Comparison of ENCODE assay signal across 29 cellular contexts in genomic region chr1:37944091-37944763, GRCh38. TPM values are rescaled to one million over a fixed set of nuclear protein-coding genes. Genes with fewer than 3 reads are reported as not detected.
DNase-seq lines count a peak whose midpoint lies in the region; ATAC-seq and TF ChIP-seq lines count a peak whose summit lies in the region.
"Had no signal": no experiment of that assay in that cellular context is flagged by ENCODE, and none has a peak within 500 bp of the region (broad histone marks: within the 10 kb centered on the region; RNA-seq: fewer than 3 reads in every experiment).

No MANE protein-coding gene starts in this region.

- intact Hi-C loops in OCI-LY7 (cut with micrococcal nuclease; ENCODE audit: unreplicated experiment): no loop called here
- intact Hi-C loops in CD4-positive, alpha-beta T cell (cut with DNase I, micrococcal nuclease): no loop called here

- no peak overlapping the region for H3K4me2 ChIP-seq in OCI-LY7 (ENCODE audit: low read length)
- H3K4me2 ChIP-seq: A549 had no signal

- no peaks in the 10 kb centered on the region for H3K27me3 Mint-ChIP-seq in CD4-positive, alpha-beta T cell
- H3K27me3 Mint-ChIP-seq: activated naive CD8-positive, alpha-beta T cell treated with anti-CD3 and anti-CD28 coated beads, Interleukin-2, amount 10 ng/mL, durations not matched to agents 7 days and 5 days; stimulated activated naive B cell treated with anti-CD40 and anti-IgM and Interleukin-4, amounts not matched to agents 10 μg/mL and 1 μg/mL and 100 μg/mL, for 72 hours had no signal

- CTCF ChIA-PET in OCI-LY7 (lab: Charles Lee; ENCODE audit: unreplicated experiment): no interaction called here
- CTCF ChIA-PET in CD4-positive, alpha-beta T cell (lab: Charles Lee): no interaction called here

- ATAC-seq in CD4-positive, alpha-beta T cell (ENCODE audit: poor library complexity): no peak
- ATAC-seq in HG03432 (IDR thresholded peaks at IDR 0.05; ENCODE audit: unreplicated experiment): no peak
- ATAC-seq: A549; body of pancreas; gastrocnemius medialis; left ventricle myocardium superior; natural killer cell; pancreas; stimulated activated naive B cell treated with anti-CD40 and anti-IgM and Interleukin-4, amounts not matched to agents 10 μg/mL and 1 μg/mL and 100 μg/mL, for 72 hours had no signal

- H3K4me1 Mint-ChIP-seq in CD4-positive, alpha-beta T cell (ENCODE audit: low read depth): peaks cover 16% of the 10 kb centered on the region

- POLR2A ChIA-PET in OCI-LY7 (lab: Charles Lee): interaction anchor here (0.6 to 1.2 kb wide), 4 partner anchors 13 to 249 kb away, joined by 3 to 4 read pairs (median 3); no protein-coding TSS in a partner anchor
- POLR2A ChIA-PET in CD4-positive, alpha-beta T cell (lab: Charles Lee): interaction anchor here (0.7 kb wide), 1 partner anchor 897 kb away, joined by 3 read pairs; no protein-coding TSS in a partner anchor

- H3K27ac Mint-ChIP-seq in CD4-positive, alpha-beta T cell: no peak overlapping the region
- H3K27ac Mint-ChIP-seq: activated naive CD8-positive, alpha-beta T cell treated with anti-CD3 and anti-CD28 coated beads, Interleukin-2, amount 10 ng/mL, durations not matched to agents 7 days and 5 days; natural killer cell; stimulated activated naive B cell treated with anti-CD40 and anti-IgM and Interleukin-4, amounts not matched to agents 10 μg/mL and 1 μg/mL and 100 μg/mL, for 72 hours had no signal

- H3K4me3 Mint-ChIP-seq in CD4-positive, alpha-beta T cell: no peak overlapping the region
- H3K4me3 Mint-ChIP-seq: activated naive CD8-positive, alpha-beta T cell treated with anti-CD3 and anti-CD28 coated beads, Interleukin-2, amount 10 ng/mL, durations not matched to agents 7 days and 5 days; natural killer cell; stimulated activated naive B cell treated with anti-CD40 and anti-IgM and Interleukin-4, amounts not matched to agents 10 μg/mL and 1 μg/mL and 100 μg/mL, for 72 hours had no signal

- DNase-seq in A172 (ENCODE audit: low spot score): peak; percentile 31
- DNase-seq in GM03348 (ENCODE audit: low spot score): peak; percentile 46
- DNase-seq in OCI-LY7 (ENCODE audit: low spot score): no peak
- peak; percentile 31 for DNase-seq in fibroblast of mammary gland (ENCODE audit: low read depth)
- no peak for DNase-seq in NOMO-1 (lab: John Stamatoyannopoulos, UW; ENCODE audit: unreplicated experiment in 2 of 2)
- DNase-seq in CD4-positive, alpha-beta T cell: no peak
- no peak for DNase-seq in middle frontal gyrus (ENCODE audit: extremely low spot score, low spot score)
- DNase-seq: activated CD4-positive, alpha-beta T cell treated with anti-CD3 and anti-CD28 coated beads, Interleukin-2, amount 50 U/mL, for 1 hour; activated naive CD8-positive, alpha-beta T cell treated with anti-CD3 and anti-CD28 coated beads, Interleukin-2, amount 10 ng/mL, durations not matched to agents 7 days and 5 days; body of pancreas; effector CD4-positive, alpha-beta T cell; gastrocnemius medialis; Kasumi-1; left ventricle myocardium superior; midbrain; natural killer cell; NCI-H1048; NCI-H1694 treated with DMSO at 0.1 percent for 48 hours; NCI-H2171; NCI-H524; pancreas; stimulated activated CD4-positive, alpha-beta T cell treated with anti-CD3 and anti-CD28 coated beads, Interleukin-4, amount 100 ng/mL, for 1 hour; stimulated activated naive B cell treated with anti-CD40 and anti-IgM and Interleukin-4, amounts not matched to agents 10 μg/mL and 1 μg/mL and 100 μg/mL, for 72 hours had no signal

- no peaks in the 10 kb centered on the region for H4K20me1 ChIP-seq in OCI-LY7 (ENCODE audit: insufficient read depth, low read length)

- no peaks in the 10 kb centered on the region for H3K27me3 ChIP-seq in CD4-positive, alpha-beta T cell (ENCODE audit: control insufficient read depth, insufficient read depth, low read length)
- H3K27me3 ChIP-seq: body of pancreas, gastrocnemius medialis, hepatocyte, pancreas, suprapubic skin had no signal

- H3K79me2 ChIP-seq in OCI-LY7 (ENCODE audit: insufficient read depth, low read depth, low read length): no peaks in the 10 kb centered on the region
- H3K79me2 ChIP-seq: hepatocyte had no signal

- H3K9me3 ChIP-seq in OCI-LY7 (ENCODE audit: low read length): no peaks in the 10 kb centered on the region
- no peaks in the 10 kb centered on the region for H3K9me3 ChIP-seq in CD4-positive, alpha-beta T cell (ENCODE audit: control insufficient read depth, low read length)
- H3K9me3 ChIP-seq: A549, body of pancreas, gastrocnemius medialis, pancreas, suprapubic skin had no signal

- H3K4me1 ChIP-seq in OCI-LY7 (ENCODE audit: insufficient read depth, low read length, poor library complexity, severe bottlenecking): peaks cover 44% of the 10 kb centered on the region

- H3K36me3 Mint-ChIP-seq in CD4-positive, alpha-beta T cell (ENCODE audit: low read depth): no peaks in the 10 kb centered on the region
- H3K36me3 Mint-ChIP-seq: natural killer cell had no signal

- no peaks in the 10 kb centered on the region for H3K9me2 ChIP-seq in OCI-LY7 (ENCODE audit: insufficient read depth, low read length)

- no peak for TF ChIP-seq CTCF in OCI-LY7 (conservative IDR thresholded peaks at IDR 0.05; ENCODE audit: low read length)
- no peak for TF ChIP-seq CTCF in fibroblast of mammary gland (conservative IDR thresholded peaks at IDR 0.05; ENCODE audit: control insufficient read depth, insufficient read depth, low read depth, low read length)
- TF ChIP-seq CTCF in CD4-positive, alpha-beta T cell (IDR thresholded peaks at IDR 0.05): no peak

- H3K9me3 Mint-ChIP-seq in CD4-positive, alpha-beta T cell: no peaks in the 10 kb centered on the region
- H3K9me3 Mint-ChIP-seq: activated naive CD8-positive, alpha-beta T cell treated with anti-CD3 and anti-CD28 coated beads, Interleukin-2, amount 10 ng/mL, durations not matched to agents 7 days and 5 days; natural killer cell; stimulated activated naive B cell treated with anti-CD40 and anti-IgM and Interleukin-4, amounts not matched to agents 10 μg/mL and 1 μg/mL and 100 μg/mL, for 72 hours had no signal

- H3K27ac ChIP-seq in OCI-LY7 (ENCODE audit: low read depth, low read length, poor library complexity, severe bottlenecking): no peak overlapping the region
- H3K27ac ChIP-seq in CD4-positive, alpha-beta T cell (ENCODE audit: low read depth, low read length): no peak overlapping the region
- H3K27ac ChIP-seq: body of pancreas, C4-2B, pancreas, suprapubic skin, VCaP had no signal

- no peak overlapping the region for H2AFZ ChIP-seq in OCI-LY7 (ENCODE audit: low read length)
- H2AFZ ChIP-seq: hepatocyte had no signal

- TSS peak; percentile 42 for BruUV-seq in OCI-LY7 (replicated peaks; lab: Mats Ljungman, UMichigan)

- no peaks in the 10 kb centered on the region for H3K36me3 ChIP-seq in OCI-LY7 (ENCODE audit: insufficient read depth, low read length)

- H3K4me3 ChIP-seq in OCI-LY7 (ENCODE audit: low read depth, low read length, poor library complexity, severe bottlenecking) (no peak overlapping the region), fibroblast of mammary gland (ENCODE audit: control insufficient read depth, low read depth, low read length) (no peak overlapping the region)
- H3K4me3 ChIP-seq: A549, body of pancreas, gastrocnemius medialis, hepatocyte, pancreas, suprapubic skin had no signal

RNA-seq across cellular contexts. Expression of gene INPP5B, which starts 2.6 kb away (rescaled TPM):
- total RNA-seq in A172 (2014; rRNA removed; shearing (Covaris generic)): 7.5 and 9.1 TPM in 2 replicates
- total RNA-seq in OCI-LY7 (2014; rRNA removed; shearing (Covaris generic)): 47.8 and 49.7 TPM in 2 replicates
- total RNA-seq in OCI-LY7 (2022): 63.0 and 72.9 TPM in 2 replicates
- 10 to 100 TPM; 11.7 to 12.7 TPM for total RNA-seq in CD4-positive, alpha-beta T cell

RNA-seq across cellular contexts. Expression of gene SF3A3, which starts 45.6 kb away (rescaled TPM):
- 77.4 and 117 TPM in 2 replicates for total RNA-seq in A172 (2014; rRNA removed; shearing (Covaris generic))
- total RNA-seq in OCI-LY7 (2014; rRNA removed; shearing (Covaris generic)): 89.5 and 155 TPM in 2 replicates
- total RNA-seq in OCI-LY7 (2022): 106 and 133 TPM in 2 replicates
- 10 to 100 TPM; 40.5 to 42.5 TPM for total RNA-seq in CD4-positive, alpha-beta T cell

Comparison
In these comparisons a context has a peak if more than half of its experiments do, and no peak if none do; other contexts are left out.
1. DNase-seq: peak in A172 (single experiment), GM03348 (single experiment) and fibroblast of mammary gland (single experiment); none in OCI-LY7 (single experiment), NOMO-1 (0 of 2), CD4-positive, alpha-beta T cell (0 of 10) and middle frontal gyrus (single experiment).